Comparison of ENCODE assay signal across 1 cellular context in the genomic region with DNA sequence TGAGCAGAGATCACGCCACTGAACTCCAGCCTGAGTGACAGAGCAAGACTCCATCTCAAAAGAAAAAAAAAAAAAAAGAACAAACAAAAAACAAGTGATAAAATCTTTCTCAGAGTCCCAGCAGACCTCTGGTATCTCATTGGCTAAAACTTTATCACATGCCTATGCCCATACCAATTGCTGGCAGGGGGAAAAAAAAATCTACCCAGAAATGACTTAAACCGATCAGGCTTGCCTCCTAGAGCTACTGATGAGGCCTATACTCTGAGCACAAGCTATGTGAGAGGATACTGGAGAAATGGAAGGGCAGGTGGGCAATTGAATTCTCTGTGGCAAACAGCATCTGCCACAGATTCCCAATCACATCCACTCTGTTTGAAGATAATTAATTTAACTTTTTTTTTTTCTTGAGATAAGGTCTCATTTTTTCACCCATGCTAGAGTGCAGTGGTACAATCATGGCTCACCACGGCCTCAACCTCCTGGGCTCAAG.
A peak's percentile ranks its signal among the peaks of the same experiment; 100 is the strongest.
TF ChIP-seq lines count a peak whose summit lies in the region.

No MANE protein-coding gene starts in this region.

TF ChIP-seq in K562, 482 proteins besides CTCF, POLR2A, EP300 and RAD21 (continued from another document):
- TF ChIP-seq PRDM10 (IDR thresholded peaks at IDR 0.05; ENCODE audit: partially characterized antibody), result peak; percentile 88
- TF ChIP-seq NFYB (IDR thresholded peaks at IDR 0.05; ENCODE audit: extremely low read depth, insufficient read length), result peak; percentile 27
- no peak for TF ChIP-seq ZNF263 (CRISPR knock-in tag; IDR thresholded peaks at IDR 0.05; ENCODE audit: borderline replicate concordance)
TF ChIP-seq in K562: peak in this region for 4.
